19 cellular contexts compared by ENCODE assay signal in the genomic region with DNA sequence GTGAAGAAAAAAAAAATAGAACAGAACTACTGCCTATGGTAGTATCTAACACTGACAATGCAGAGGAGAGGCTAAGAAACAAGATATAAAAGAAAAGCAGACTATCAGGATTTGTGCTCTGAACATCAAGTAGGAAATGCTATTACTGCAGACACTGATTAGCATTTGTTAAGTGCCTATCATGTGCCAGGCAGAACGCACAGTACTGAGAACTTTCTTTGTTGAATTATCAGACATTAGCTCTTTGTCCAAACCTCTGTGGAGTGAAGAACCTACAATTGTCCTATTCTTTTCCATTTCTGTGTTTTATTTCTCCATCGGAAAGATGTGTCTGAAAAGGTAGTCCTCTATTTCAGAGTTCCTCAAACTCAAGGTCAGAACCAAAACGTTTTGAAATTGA.
A peak's percentile ranks its signal among the peaks of the same experiment; 100 is the strongest.
DNase-seq lines count a peak whose midpoint lies in the region; ATAC-seq and TF ChIP-seq lines count a peak whose summit lies in the region.
"Had no signal": no experiment of that assay in that cellular context is flagged by ENCODE, and none has a peak within 500 bp of the region (broad histone marks: within the 10 kb centered on the region; RNA-seq: fewer than 3 reads in every experiment).

No MANE protein-coding gene starts in this region.

- peak; percentile 9 for DNase-seq in NCI-H345 (lab: John Stamatoyannopoulos, UW)
- no peak for DNase-seq in NCI-H345 treated with DMSO at 0.1 percent for 48 hours (lab: John Stamatoyannopoulos, UW; ENCODE audit: unreplicated experiment)
- peak; percentile 68 for DNase-seq in globus pallidus (ENCODE audit: low spot score)
- no peak for DNase-seq in stimulated activated CD4-positive, alpha-beta T cell treated with anti-CD3 and anti-CD28 coated beads, Interleukin-2, amount 100 ng/mL, for 24 hours
- DNase-seq: CD8-positive, alpha-beta memory T cell; GDM1; MV-4-11; NCI-H1417 treated with DMSO at 0.1 percent for 48 hours; NCI-H1930; NCI-H2171 treated with DMSO at 0.1 percent for 48 hours; NCI-H510A; NCI-H774 had no signal

- H3K4me3 Mint-ChIP-seq in nephron, result peak overlapping the region in 1 of 3 experiments; percentile 16
- H3K4me3 Mint-ChIP-seq: CD8-positive, alpha-beta memory T cell; GM23338 had no signal

- ATAC-seq in GM21528 (IDR thresholded peaks at IDR 0.05; ENCODE audit: low FRiP score, unreplicated experiment), result no peak
- no peak for ATAC-seq in HG03175 (IDR thresholded peaks at IDR 0.05; ENCODE audit: unreplicated experiment)
- ATAC-seq in GM18861 (IDR thresholded peaks at IDR 0.05; ENCODE audit: unreplicated experiment), result no peak
- ATAC-seq: GM12878, GM23338, HCT116 had no signal

- no peaks in the 10 kb centered on the region for H3K36me3 Mint-ChIP-seq in nephron (ENCODE audit: low read depth)
- H3K36me3 Mint-ChIP-seq: CD8-positive, alpha-beta memory T cell had no signal

- H3K4me1 Mint-ChIP-seq in nephron, result peaks cover 50% of the 10 kb centered on the region
- H3K4me1 Mint-ChIP-seq: CD8-positive, alpha-beta memory T cell; GM23338 had no signal

- H3K9me3 Mint-ChIP-seq in nephron, result no peaks in the 10 kb centered on the region
- H3K9me3 Mint-ChIP-seq: CD8-positive, alpha-beta memory T cell; GM23338 had no signal

- peak overlapping the region; percentile 8 to 75 (median 27) for H3K27ac Mint-ChIP-seq in nephron
- H3K27ac Mint-ChIP-seq: CD8-positive, alpha-beta memory T cell; GM23338 had no signal

- TF ChIP-seq CTCF in nephron (IDR thresholded peaks at IDR 0.05; ENCODE audit: unreplicated experiment in 3 of 3), result no peak

- H3K27me3 Mint-ChIP-seq in nephron (ENCODE audit: low read depth), result no peaks in the 10 kb centered on the region

Comparison
In these comparisons a context has a peak if more than half of its experiments do, and no peak if none do; other contexts are left out.
1. DNase-seq: peak in NCI-H345 (single experiment) and globus pallidus (single experiment); none in NCI-H345 treated with DMSO at 0.1 percent for 48 hours (single experiment) and stimulated activated CD4-positive, alpha-beta T cell treated with anti-CD3 and anti-CD28 coated beads, Interleukin-2, amount 100 ng/mL, for 24 hours (0 of 2).